8 cellular contexts compared by ENCODE assay signal in the genomic region with DNA sequence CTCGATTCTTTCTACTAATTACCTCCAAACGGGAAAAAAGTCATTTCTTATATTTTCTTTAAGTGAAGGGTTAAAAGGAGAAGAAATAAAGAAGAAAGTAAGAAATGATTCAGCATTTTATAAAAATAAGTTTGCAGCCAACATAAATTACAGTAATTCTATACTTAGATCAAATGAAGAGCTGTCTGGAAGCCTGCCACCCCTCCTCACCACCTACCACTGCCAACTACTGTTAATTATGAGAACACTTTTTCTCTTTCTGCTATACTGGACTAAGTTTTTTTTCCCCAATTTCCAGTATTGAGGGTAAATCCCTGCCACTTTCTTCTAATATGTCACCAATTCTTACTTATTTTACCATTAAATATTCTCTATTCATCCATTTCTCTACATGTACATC.
DNase-seq lines count a peak whose midpoint lies in the region; TF ChIP-seq lines count a peak whose summit lies in the region.
"Not testable (repeated sequence)": the region's sequence is repeated elsewhere in the genome, so short reads cannot be mapped to it uniquely, and the experiment has no call there.

No MANE protein-coding gene starts in this region.

- H3K27ac Mint-ChIP-seq in activated naive CD4-positive, alpha-beta T cell treated with anti-CD3 and anti-CD28 coated beads, Interleukin-2, amount 50 U/mL, for 24 hours, result peak overlapping the region; percentile 43
- H3K27ac Mint-ChIP-seq in MCF 10A (ENCODE audit: low read depth, unreplicated experiment), result not testable (repeated sequence)

- POLR2A ChIA-PET in MCF 10A (lab: Yijun Ruan, JAX), result not testable (repeated sequence)

- H3K9me3 ChIP-seq in MG63, result not testable (repeated sequence)

- not testable (repeated sequence) for H3K36me3 Mint-ChIP-seq in activated naive CD4-positive, alpha-beta T cell treated with anti-CD3 and anti-CD28 coated beads, Interleukin-2, amount 50 U/mL, for 24 hours; MCF 10A (ENCODE audit: insufficient read depth, unreplicated experiment)

- not testable (repeated sequence) for BruUV-seq in MCF 10A (replicated peaks; lab: Mats Ljungman, UMichigan)

- intact Hi-C loops in MCF 10A (cut with micrococcal nuclease); head of caudate nucleus (cut with DNase I): not testable (repeated sequence)

- not testable (repeated sequence) for H3K4me1 Mint-ChIP-seq in activated naive CD4-positive, alpha-beta T cell treated with anti-CD3 and anti-CD28 coated beads, Interleukin-2, amount 50 U/mL, for 24 hours; MCF 10A (ENCODE audit: insufficient read depth, unreplicated experiment)

- H3K36me3 ChIP-seq in MG63, result not testable (repeated sequence)

- not testable (repeated sequence) for H3K27me3 ChIP-seq in MG63

- not testable (repeated sequence) for H3K4me3 ChIP-seq in MG63

- not testable (repeated sequence) for H3K9me3 Mint-ChIP-seq in activated naive CD4-positive, alpha-beta T cell treated with anti-CD3 and anti-CD28 coated beads, Interleukin-2, amount 50 U/mL, for 24 hours; MCF 10A (ENCODE audit: unreplicated experiment)

- DNase-seq in A172 (ENCODE audit: low spot score), result peak; percentile 10
- DNase-seq in DMS 273 (lab: John Stamatoyannopoulos, UW; ENCODE audit: unreplicated experiment), result peak; percentile 0
- peak; percentile 22 for DNase-seq in LHCN-M2 (ENCODE audit: low read depth)
- peak; percentile 23 for DNase-seq in MG63
- DNase-seq in MCF 10A (ENCODE audit: unreplicated experiment), result peak; percentile 6
- DNase-seq in head of caudate nucleus, result peak in 32 of 42 donors; percentile 6 to 76 (median 37)
- peak; percentile 45 for DNase-seq in putamen (ENCODE audit: low spot score)

- TF ChIP-seq CTCF in MCF 10A (IDR thresholded peaks at IDR 0.05; ENCODE audit: unreplicated experiment), result not testable (repeated sequence)

- not testable (repeated sequence) for H3K4me3 Mint-ChIP-seq in activated naive CD4-positive, alpha-beta T cell treated with anti-CD3 and anti-CD28 coated beads, Interleukin-2, amount 50 U/mL, for 24 hours; MCF 10A (ENCODE audit: unreplicated experiment)

- CTCF ChIA-PET in MCF 10A (lab: Yijun Ruan, JAX), result not testable (repeated sequence)

- H3K27me3 Mint-ChIP-seq in activated naive CD4-positive, alpha-beta T cell treated with anti-CD3 and anti-CD28 coated beads, Interleukin-2, amount 50 U/mL, for 24 hours; MCF 10A (ENCODE audit: insufficient read depth, unreplicated experiment): not testable (repeated sequence)
